ENCODE assay signal across 8 cellular contexts in genomic region chrX:132217203-132218073, GRCh38. TPM values are rescaled to one million over a fixed set of nuclear protein-coding genes. Genes with fewer than 3 reads are reported as not detected.
DNase-seq lines count a peak whose midpoint lies in the region; FAIRE-seq and TF ChIP-seq lines count a peak whose summit lies in the region.

No MANE protein-coding gene starts in this region.

- POLR2A ChIA-PET in RWPE1 (lab: Yijun Ruan, JAX; ENCODE audit: low non-redundant PET): interaction anchor here (0.6 kb wide), 2 partner anchors 125 to 194 kb away, joined by 3 to 5 read pairs; partner anchors contain the start of gene STK26

- peak overlapping the region; percentile 94 for H3K4me3 Mint-ChIP-seq in neural progenitor cell

- peak; percentile 1; the same call in 1 of the 2 replicates for TF ChIP-seq POLR2A in H54 (IDR thresholded peaks at IDR 0.05; ENCODE audit: low read depth, low read length)

- CTCF ChIA-PET in RWPE1 (lab: Yijun Ruan, JAX): no interaction called here

- H3K27me3 Mint-ChIP-seq in neural progenitor cell (ENCODE audit: insufficient read depth, low read depth): peaks cover 7% of the 10 kb centered on the region

- H3K9me3 ChIP-seq in neural progenitor cell (ENCODE audit: low read depth): no peaks in the 10 kb centered on the region

- FAIRE-seq in H54 (lab: Jason Lieb, UNC): peak; percentile 77

- peaks cover 4% of the 10 kb centered on the region for H3K36me3 Mint-ChIP-seq in neural progenitor cell

- H3K4me1 Mint-ChIP-seq in neural progenitor cell: peaks cover 35% of the 10 kb centered on the region

- H3K4me2 ChIP-seq in neural progenitor cell: peak overlapping the region; percentile 80

- no peak overlapping the region for H3K9ac ChIP-seq in neural progenitor cell

- no peaks in the 10 kb centered on the region for H3K27me3 ChIP-seq in neural progenitor cell

- no peaks in the 10 kb centered on the region for H3K9me3 Mint-ChIP-seq in neural progenitor cell

- H3K4me3 ChIP-seq in LNCaP clone FGC (ENCODE audit: low read depth, low read length): peak overlapping the region; percentile 70
- peak overlapping the region; percentile 71 for H3K4me3 ChIP-seq in fibroblast of villous mesenchyme (ENCODE audit: low read depth, low read length)
- peak overlapping the region; percentile 77 for H3K4me3 ChIP-seq in neural progenitor cell

- H3K27ac Mint-ChIP-seq in neural progenitor cell: peak overlapping the region; percentile 91

- H3K27ac ChIP-seq in RWPE1: peak overlapping the region; percentile 91
- H3K27ac ChIP-seq in neural progenitor cell: peak overlapping the region; percentile 81
- peak overlapping the region; percentile 64 for H3K27ac ChIP-seq in substantia nigra (ENCODE audit: low read depth, low read length, poor library complexity, severe bottlenecking)

- peaks cover 8% of the 10 kb centered on the region for H3K4me1 ChIP-seq in neural progenitor cell

- H4K20me1 ChIP-seq in neural progenitor cell (ENCODE audit: low read depth): no peaks in the 10 kb centered on the region

- peaks cover 11% of the 10 kb centered on the region for H3K36me3 ChIP-seq in neural progenitor cell

- TF ChIP-seq CTCF in LNCaP clone FGC (IDR thresholded peaks at IDR 0.05; ENCODE audit: control insufficient read depth, extremely low read depth, insufficient read depth): no peak
- TF ChIP-seq CTCF in RWPE1 (conservative IDR thresholded peaks at IDR 0.05; ENCODE audit: low read depth): no peak
- TF ChIP-seq CTCF in fibroblast of villous mesenchyme (IDR thresholded peaks at IDR 0.05; ENCODE audit: insufficient read depth, low read depth, low read length): no peak
- no peak for TF ChIP-seq CTCF in neural progenitor cell (IDR thresholded peaks at IDR 0.05)

- H3K79me2 ChIP-seq in neural progenitor cell (ENCODE audit: low read depth): peaks cover 26% of the 10 kb centered on the region

- H3F3A ChIP-seq in neural progenitor cell (ENCODE audit: low read depth): peaks cover 10% of the 10 kb centered on the region

- H2AFZ ChIP-seq in neural progenitor cell (replicated peaks): no peak overlapping the region

- DNase-seq in EL (peak; percentile 78), H54 (ENCODE audit: insufficient read length, low spot score) (peak; percentile 54), LNCaP clone FGC (ENCODE audit: low read depth) (no peak), RWPE1 (ENCODE audit: low spot score) (peak; percentile 79), fibroblast of villous mesenchyme (ENCODE audit: low read depth) (peak; percentile 78), neural progenitor cell (ENCODE audit: low spot score) (peak; percentile 77), substantia nigra (lab: John Stamatoyannopoulos, UW) (peak in 46 of 49 donors; percentile 1 to 50 (median 26))
- DNase-seq in activated T-helper 9 cell treated with anti-CD3 and anti-CD28 coated beads, Interleukin-2, amount 50 U/mL, for 16 hours (ENCODE audit: low read depth): peak; percentile 64

RNA-seq across cellular contexts. Expression of gene RAP2C, which starts 1.8 kb away (rescaled TPM):
- 24.2 and 30.2 TPM in 2 replicates for total RNA-seq in fibroblast of villous mesenchyme
- total RNA-seq in neural progenitor cell (ENCODE audit: low replicate concordance): 24.6 and 43.8 TPM in 2 replicates
